In the genomic region with DNA sequence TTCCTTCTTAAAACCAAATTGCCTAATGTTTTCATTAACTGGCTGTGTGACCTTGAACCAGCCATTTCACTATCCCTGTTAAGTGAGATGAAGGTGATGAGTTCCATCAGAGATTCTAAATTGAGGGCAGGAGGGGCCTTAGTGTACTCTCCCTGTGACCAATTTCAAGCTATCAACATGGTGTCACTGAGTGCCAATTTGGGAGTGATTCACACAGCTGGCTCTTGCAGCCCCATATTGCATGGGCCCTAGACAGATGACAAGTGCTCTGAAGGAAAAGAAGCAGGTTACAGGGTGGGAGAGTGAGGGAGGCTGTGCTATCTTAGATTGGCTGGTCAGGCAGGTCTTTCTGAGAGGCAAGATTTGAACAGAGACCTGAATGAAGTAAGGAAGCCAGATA, we compare ENCODE assay signal across 28 cellular contexts. TPM values are rescaled to one million over a fixed set of nuclear protein-coding genes. Genes with fewer than 3 reads are reported as not detected.
"Had no signal": no experiment of that assay in that cellular context is flagged by ENCODE, and none has a peak within 500 bp of the region (broad histone marks: within the 10 kb centered on the region; RNA-seq: fewer than 3 reads in every experiment).

No MANE protein-coding gene starts in this region.

- H3K9me3 ChIP-seq: left lung, mucosa of descending colon, pancreas, prostate gland, spleen, stomach, testis, thyroid gland, upper lobe of right lung had no signal

- DNase-seq: head of caudate nucleus; hippocampal formation; kidney glomerular epithelial cell; left colon; left lung; midbrain; mucosa of descending colon; naive thymus-derived CD8-positive, alpha-beta T cell; nucleus accumbens; pancreas; posterior cingulate gyrus; retina; right cardiac atrium; small intestine; spleen; stimulated activated CD4-positive, alpha-beta T cell treated with anti-CD3 and anti-CD28 coated beads, Interleukin-4, amount 100 ng/mL, for 4 hours; stimulated activated CD8-positive, alpha-beta memory T cell treated with anti-CD3 and anti-CD28 coated beads, Interleukin-4, amount 100 ng/mL, for 48 hours; stimulated activated naive CD4-positive, alpha-beta T cell treated with Interleukin-2 at 50 U/mL for 16 hours; stomach; testis; thyroid gland; trophoblast cell; upper lobe of right lung had no signal

- H3K36me3 ChIP-seq: left lung, pancreas, prostate gland, spleen, stomach, thyroid gland, upper lobe of right lung had no signal

- H3K27ac ChIP-seq: left lung, pancreas, prostate gland, spleen, stomach, testis, thyroid gland, upper lobe of right lung had no signal

- H3K4me1 ChIP-seq: prostate gland, testis had no signal

- H3K27me3 ChIP-seq: left lung, pancreas, stomach, testis, thyroid gland, upper lobe of right lung had no signal

- H3K4me3 ChIP-seq: left lung, lung, mucosa of descending colon, pancreas, prostate gland, spleen, stomach, testis, thyroid gland, upper lobe of right lung had no signal

- ATAC-seq: left colon; left lung; mucosa of descending colon; naive thymus-derived CD8-positive, alpha-beta T cell; pancreas; right cardiac atrium; sciatic nerve; stimulated activated memory B cell treated with anti-CD40 and anti-IgM and Interleukin-4, amounts not matched to agents 10 μg/mL and 1 μg/mL and 100 μg/mL, for 72 hours; upper lobe of right lung had no signal

RNA-seq across cellular contexts. Expression of gene TACSTD2, which starts 13.0 kb away (rescaled TPM):
- total RNA-seq: naive thymus-derived CD8-positive, alpha-beta T cell; neural crest cell had no signal
- polyA plus RNA-seq: naive thymus-derived CD8-positive, alpha-beta T cell had no signal
